14 cellular contexts compared by ENCODE assay signal in the genomic region with DNA sequence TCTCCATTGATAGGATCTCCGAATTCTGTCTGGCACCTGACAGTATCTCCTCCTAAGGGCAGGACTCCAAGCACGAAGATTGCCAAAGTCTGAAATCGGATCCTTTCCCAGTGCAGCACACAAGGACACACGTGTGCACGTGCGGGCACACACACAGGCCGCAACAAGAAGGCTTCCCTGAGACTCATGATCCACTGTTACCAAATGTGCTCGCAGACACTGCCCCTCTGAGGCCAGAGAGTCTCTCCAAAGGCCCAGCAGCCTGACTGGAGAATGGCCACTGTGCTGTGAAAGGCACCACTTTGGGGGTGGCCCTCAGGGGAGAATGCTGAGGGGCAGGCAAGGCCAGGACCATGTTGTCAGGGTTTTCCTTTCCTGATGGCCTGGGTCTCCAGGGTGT.
A peak's percentile ranks its signal among the peaks of the same experiment; 100 is the strongest.
DNase-seq lines count a peak whose midpoint lies in the region; ATAC-seq and TF ChIP-seq lines count a peak whose summit lies in the region.
"Had no signal": no experiment of that assay in that cellular context is flagged by ENCODE, and none has a peak within 500 bp of the region (broad histone marks: within the 10 kb centered on the region; RNA-seq: fewer than 3 reads in every experiment).

No MANE protein-coding gene starts in this region.

- no peak for TF ChIP-seq RAD21 in HCT116 (IDR thresholded peaks at IDR 0.05; ENCODE audit: low read depth)

- H3K4me2 ChIP-seq in HCT116 (ENCODE audit: low read length) (peak overlapping the region; percentile 38), PC-9 (no peak overlapping the region)

- H3K27me3 ChIP-seq in HCT116 (ENCODE audit: insufficient read depth, low read length) (no peaks in the 10 kb centered on the region), brain microvascular endothelial cell (replicated peaks) (no peaks in the 10 kb centered on the region), prostate gland (replicated peaks; ENCODE audit: insufficient read depth) (no peaks in the 10 kb centered on the region), PC-9 (ENCODE audit: insufficient read depth, low read depth) (no peaks in the 10 kb centered on the region)

- H3K27ac ChIP-seq in HCT116 (ENCODE audit: low read depth, low read length) (no peak overlapping the region), brain microvascular endothelial cell (no peak overlapping the region), prostate gland (no peak overlapping the region), PC-9 (no peak overlapping the region)
- H3K27ac ChIP-seq: spleen had no signal

- intact Hi-C loops in HCT116 (cut with micrococcal nuclease) (no loop called here), left ventricle myocardium superior (cut with micrococcal nuclease) (no loop called here), prostate gland (cut with DNase I) (no loop called here), PC-9 (cut with micrococcal nuclease; ENCODE audit: unreplicated experiment) (loop anchor here (5.0 kb wide), 1 partner anchor 114 kb away; the partner anchor contains the start of gene ETV5)

- H3K4me3 ChIP-seq in HCT116 (replicated peaks in 1 of 2; ENCODE audit: low read depth in 1 of 2, low read length in 2 of 2) = no peak overlapping the region
- H3K4me3 ChIP-seq in brain microvascular endothelial cell (ENCODE audit: low read depth, low read length) = no peak overlapping the region
- no peak overlapping the region for H3K4me3 ChIP-seq in prostate gland
- no peak overlapping the region for H3K4me3 ChIP-seq in PC-9
- H3K4me3 ChIP-seq: spleen had no signal

- H3K36me3 Mint-ChIP-seq in stimulated activated effector memory CD8-positive, alpha-beta T cell treated with anti-CD3 and anti-CD28 coated beads, Interleukin-12 subunit alpha, Interleukin-12 subunit beta, amount 100 ng/mL, for 72 hours = no peaks in the 10 kb centered on the region
- H3K36me3 Mint-ChIP-seq: activated naive CD4-positive, alpha-beta T cell treated with anti-CD3 and anti-CD28 coated beads, Interleukin-2, amount 50 U/mL, for 24 hours had no signal

- TF ChIP-seq POLR2A in HCT116 (IDR thresholded peaks at IDR 0.05; ENCODE audit: borderline replicate concordance, extremely low read depth, insufficient read depth, insufficient read length) (no peak), prostate gland (IDR thresholded peaks at IDR 0.05) (no peak)

- peaks cover 4% of the 10 kb centered on the region; the same call in 1 of the 2 replicates for H3F3A ChIP-seq in PC-9 (ENCODE audit: insufficient read depth, low read depth)

- DNase-seq in HCT116 (ENCODE audit: low read depth, low spot score) (no peak), brain microvascular endothelial cell (no peak), left ventricle myocardium superior (peak; percentile 47), prostate gland (ENCODE audit: low spot score) (peak; percentile 37), Kasumi-1 (lab: John Stamatoyannopoulos, UW) (no peak), PC-9 (no peak)
- no peak for DNase-seq in stimulated activated effector memory CD8-positive, alpha-beta T cell treated with anti-CD3 and anti-CD28 coated beads, Interleukin-12 subunit alpha, Interleukin-12 subunit beta, amount 100 ng/mL, for 72 hours (ENCODE audit: low spot score in 2 of 2)
- no peak for DNase-seq in activated naive CD4-positive, alpha-beta T cell (lab: John Stamatoyannopoulos, UW)
- DNase-seq: activated CD4-positive, alpha-beta T cell treated with anti-CD3 and anti-CD28 coated beads for 1 hour; NCI-H1436; spleen had no signal

- H2AFZ ChIP-seq in HCT116 (ENCODE audit: low read depth, low read length, poor library complexity, severe bottlenecking) (no peak overlapping the region), PC-9 (no peak overlapping the region)

- POLR2A ChIA-PET in HCT116 (lab: Charles Lee) (no interaction called here), PC-9 (lab: Charles Lee; ENCODE audit: unreplicated experiment) (no interaction called here)

- H3K36me3 ChIP-seq in HCT116 (ENCODE audit: control insufficient read depth in 1 of 2, insufficient read depth in 2 of 2, low read length in 2 of 2) (no peaks in the 10 kb centered on the region), brain microvascular endothelial cell (replicated peaks) (no peaks in the 10 kb centered on the region), prostate gland (no peaks in the 10 kb centered on the region), PC-9 (ENCODE audit: low read depth) (no peaks in the 10 kb centered on the region)

- peaks cover 5% of the 10 kb centered on the region for H3K4me1 Mint-ChIP-seq in stimulated activated effector memory CD8-positive, alpha-beta T cell treated with anti-CD3 and anti-CD28 coated beads, Interleukin-12 subunit alpha, Interleukin-12 subunit beta, amount 100 ng/mL, for 72 hours

- WGBS in prostate gland = 22% methylated on average over 8 of the region's 8 CpGs

- RAD21 ChIA-PET in HCT116 (lab: Charles Lee; ENCODE audit: low non-redundant PET in 1 of 2, low total read pairs in 2 of 2, uncharacterized antibody in 2 of 2, unreplicated experiment in 2 of 2) = no interaction called here

- no peak overlapping the region for H3K9ac ChIP-seq in HCT116 (ENCODE audit: low read length)

- CTCF ChIA-PET in HCT116 (lab: Charles Lee) = interaction anchor here (1.4 to 2.0 kb wide), 2 partner anchors 21 to 278 kb away, joined by 3 to 5 read pairs; no protein-coding TSS in a partner anchor
- CTCF ChIA-PET in PC-9 (lab: Charles Lee) = no interaction called here

- no peak overlapping the region for H3K27ac Mint-ChIP-seq in stimulated activated effector memory CD8-positive, alpha-beta T cell treated with anti-CD3 and anti-CD28 coated beads, Interleukin-12 subunit alpha, Interleukin-12 subunit beta, amount 100 ng/mL, for 72 hours
- H3K27ac Mint-ChIP-seq: activated naive CD4-positive, alpha-beta T cell treated with anti-CD3 and anti-CD28 coated beads, Interleukin-2, amount 50 U/mL, for 24 hours; memory B cell had no signal

- H4K20me1 ChIP-seq in HCT116 (ENCODE audit: insufficient read depth) (no peaks in the 10 kb centered on the region), PC-9 (ENCODE audit: insufficient read depth) (no peaks in the 10 kb centered on the region; the same call in 1 of the 2 replicates)

- H3K9me3 ChIP-seq in HCT116 (ENCODE audit: control insufficient read depth in 1 of 2, insufficient read depth in 1 of 2, low read depth in 1 of 2, low read length in 2 of 2) = no peaks in the 10 kb centered on the region
- no peaks in the 10 kb centered on the region for H3K9me3 ChIP-seq in prostate gland
- H3K9me3 ChIP-seq in PC-9 (ENCODE audit: insufficient read depth, low read depth) = no peaks in the 10 kb centered on the region
- H3K9me3 ChIP-seq: Caco-2, spleen had no signal

- ATAC-seq in HCT116 = no peak
- ATAC-seq in left ventricle myocardium superior = peak; percentile 30
- ATAC-seq in stimulated activated effector memory CD8-positive, alpha-beta T cell treated with anti-CD3 and anti-CD28 coated beads, Interleukin-12 subunit alpha, Interleukin-12 subunit beta, amount 100 ng/mL, for 72 hours = no peak

- H3K4me1 ChIP-seq in HCT116 (ENCODE audit: control insufficient read depth in 1 of 2, insufficient read depth in 2 of 2, low read length in 2 of 2) (peaks cover 14 to 31% of the 10 kb centered on the region in 2 experiments), prostate gland (replicated peaks) (no peaks in the 10 kb centered on the region), PC-9 (replicated peaks; ENCODE audit: insufficient read depth) (0 out of 2 replicates have a peak, but pooled peaks cover 3% of the 10 kb centered on the region)
- H3K4me1 ChIP-seq: spleen had no signal

- no peak for TF ChIP-seq CTCF in HCT116 (IDR thresholded peaks at IDR 0.05 in 2 of 3, conservative IDR thresholded peaks at IDR 0.05 in 1 of 3; ENCODE audit: borderline replicate concordance in 1 of 3, insufficient read depth in 1 of 3, low read depth in 2 of 3, low read length in 2 of 3)
- TF ChIP-seq CTCF in brain microvascular endothelial cell (IDR thresholded peaks at IDR 0.05; ENCODE audit: low read depth, low read length, missing control alignments) = peak; percentile 20
- TF ChIP-seq CTCF in prostate gland (IDR thresholded peaks at IDR 0.05) = peak in 2 of 4 experiments; percentile 31 to 38
- TF ChIP-seq CTCF in PC-9 (conservative IDR thresholded peaks at IDR 0.05) = no peak

- no peaks in the 10 kb centered on the region for H3K9me3 Mint-ChIP-seq in stimulated activated effector memory CD8-positive, alpha-beta T cell treated with anti-CD3 and anti-CD28 coated beads, Interleukin-12 subunit alpha, Interleukin-12 subunit beta, amount 100 ng/mL, for 72 hours
- H3K9me3 Mint-ChIP-seq: activated naive CD4-positive, alpha-beta T cell treated with anti-CD3 and anti-CD28 coated beads, Interleukin-2, amount 50 U/mL, for 24 hours; memory B cell had no signal

- H3K79me2 ChIP-seq in HCT116 (ENCODE audit: insufficient read depth, low read length) (no peaks in the 10 kb centered on the region), PC-9 (ENCODE audit: low read depth) (no peaks in the 10 kb centered on the region)

- BruUV-seq in HCT116 (replicated peaks; lab: Mats Ljungman, UMichigan) (no TSS peak), PC-9 (replicated peaks; lab: Mats Ljungman, UMichigan) (no TSS peak)

- no peaks in the 10 kb centered on the region for H3K9me2 ChIP-seq in HCT116 (ENCODE audit: insufficient read depth)
- no peaks in the 10 kb centered on the region for H3K9me2 ChIP-seq in PC-9 (ENCODE audit: insufficient read depth)

- no peak overlapping the region for H3K4me3 Mint-ChIP-seq in stimulated activated effector memory CD8-positive, alpha-beta T cell treated with anti-CD3 and anti-CD28 coated beads, Interleukin-12 subunit alpha, Interleukin-12 subunit beta, amount 100 ng/mL, for 72 hours
- H3K4me3 Mint-ChIP-seq: activated naive CD4-positive, alpha-beta T cell treated with anti-CD3 and anti-CD28 coated beads, Interleukin-2, amount 50 U/mL, for 24 hours; memory B cell had no signal

- in situ Hi-C loops in brain microvascular endothelial cell (cut with HindIII; ENCODE audit: low pct_ligation_motif_present, low sequenced_read_pairs) = no loop called here

TF ChIP-seq in HCT116, 20 proteins besides CTCF, POLR2A, EP300 and RAD21 (continues in another document):
- TF ChIP-seq ZFX (IDR thresholded peaks at IDR 0.05) (no peak), ELF1 (IDR thresholded peaks at IDR 0.05; ENCODE audit: borderline replicate concordance, low read depth) (no peak), SP1 (IDR thresholded peaks at IDR 0.05; ENCODE audit: low read depth) (no peak), POLR2AphosphoS5 (IDR thresholded peaks at IDR 0.05; ENCODE audit: low read depth, low read length) (no peak), JUND (IDR thresholded peaks at IDR 0.05) (no peak), CEBPB (IDR thresholded peaks at IDR 0.05; ENCODE audit: low read depth) (no peak), CBX3 (IDR thresholded peaks at IDR 0.05; ENCODE audit: low read depth) (no peak)

Comparison
In these comparisons a context has a peak if more than half of its experiments do, and no peak if none do; other contexts are left out.
1. DNase-seq: peak in left ventricle myocardium superior (single experiment) and prostate gland (single experiment); none in HCT116 (single experiment), brain microvascular endothelial cell (single experiment), stimulated activated effector memory CD8-positive, alpha-beta T cell treated with anti-CD3 and anti-CD28 coated beads, Interleukin-12 subunit alpha, Interleukin-12 subunit beta, amount 100 ng/mL, for 72 hours (0 of 2), Kasumi-1 (0 of 2), PC-9 (0 of 2) and activated naive CD4-positive, alpha-beta T cell (0 of 4).